ENCODE assay signal across 26 cellular contexts in the genomic region with DNA sequence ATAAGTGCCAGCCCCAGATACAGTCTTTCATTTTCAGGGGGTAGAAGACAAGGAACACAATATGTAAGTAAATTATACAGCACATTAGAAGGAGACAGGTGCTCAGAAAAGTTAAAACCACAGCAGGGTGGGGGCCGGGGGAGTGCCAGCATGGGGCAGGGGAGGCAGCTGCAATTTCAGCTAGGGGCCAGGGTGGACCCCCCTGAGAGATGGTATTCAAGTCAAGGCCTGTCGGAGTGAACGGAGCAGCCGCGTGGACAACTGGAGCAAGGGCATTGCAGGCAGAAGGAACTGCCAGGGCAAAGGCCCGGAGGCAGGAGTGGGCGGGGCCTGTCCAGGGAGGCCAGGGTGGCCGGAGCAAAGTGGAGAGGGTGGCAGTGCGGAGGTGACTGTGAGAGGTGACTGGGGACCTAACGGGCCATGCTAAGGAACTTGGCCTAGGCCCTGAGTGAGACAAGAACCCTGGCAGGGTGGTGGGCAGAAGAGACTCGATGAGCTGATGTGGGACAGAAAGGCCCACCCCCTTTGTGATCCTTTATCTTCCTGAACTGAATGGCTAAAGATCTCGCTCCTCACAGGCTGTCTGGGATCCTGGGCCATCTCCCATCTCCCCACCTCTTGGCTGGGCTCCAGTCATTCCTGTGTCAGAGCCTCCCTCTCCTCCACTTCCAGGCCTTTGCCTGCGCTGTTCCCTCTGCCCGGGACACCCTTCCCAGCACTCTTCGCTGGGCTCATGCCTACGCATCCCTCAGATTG. TPM values are rescaled to one million over a fixed set of nuclear protein-coding genes. Genes with fewer than 3 reads are reported as not detected.
A peak's percentile ranks its signal among the peaks of the same experiment; 100 is the strongest.
DNase-seq lines count a peak whose midpoint lies in the region; ATAC-seq, FAIRE-seq and TF ChIP-seq lines count a peak whose summit lies in the region.
"Had no signal": no experiment of that assay in that cellular context is flagged by ENCODE, and none has a peak within 500 bp of the region (broad histone marks: within the 10 kb centered on the region; RNA-seq: fewer than 3 reads in every experiment).

No MANE protein-coding gene starts in this region.

- no peak overlapping the region for H4K91ac ChIP-seq in neuronal stem cell (ENCODE audit: low read depth, low read length, poor library complexity)

- no peak overlapping the region for H2BK12ac ChIP-seq in neuronal stem cell (ENCODE audit: low read length)

- no peak overlapping the region for H2BK15ac ChIP-seq in neuronal stem cell (ENCODE audit: low read length)

- no peak overlapping the region for H4K8ac ChIP-seq in neuronal stem cell (ENCODE audit: low read depth, low read length)

- FAIRE-seq in bronchial epithelial cell (lab: Jason Lieb, UNC), result peak; percentile 62
- FAIRE-seq: D721Med, GM12878, H54 had no signal

- H3K36me3 ChIP-seq in H7 (replicated peaks; ENCODE audit: control insufficient read depth, insufficient read depth, low read length), result no peaks in the 10 kb centered on the region
- H3K36me3 ChIP-seq in bronchial epithelial cell (ENCODE audit: control insufficient read depth, insufficient read depth, low read length), result no peaks in the 10 kb centered on the region
- no peaks in the 10 kb centered on the region for H3K36me3 ChIP-seq in neuronal stem cell (replicated peaks in 1 of 2; ENCODE audit: control insufficient read depth in 2 of 2, insufficient read depth in 2 of 2, low read length in 2 of 2)

- no peak overlapping the region for H3K23ac ChIP-seq in neuronal stem cell (ENCODE audit: low read depth, low read length, poor library complexity)

- H3K27me3 ChIP-seq in H7 (ENCODE audit: control insufficient read depth, insufficient read depth, low read length) (peaks cover 7% of the 10 kb centered on the region), bronchial epithelial cell (ENCODE audit: control insufficient read depth, insufficient read depth, low read length) (peaks cover 2% of the 10 kb centered on the region), neuronal stem cell (ENCODE audit: control insufficient read depth in 3 of 3, insufficient read depth in 3 of 3, low read depth in 1 of 3, low read length in 3 of 3) (peaks cover 0 to 16% (median 8%) of the 10 kb centered on the region in 3 experiments)

- H2BK120ac ChIP-seq in neuronal stem cell (ENCODE audit: low read depth, low read length), result no peak overlapping the region

- no peak for TF ChIP-seq CTCF in bronchial epithelial cell (IDR thresholded peaks at IDR 0.05; ENCODE audit: insufficient read depth, low read length, severe bottlenecking)

- no peak overlapping the region for H2AFZ ChIP-seq in neuronal stem cell (ENCODE audit: low read length)
- H2AFZ ChIP-seq: PC-9 had no signal

- H3K9ac ChIP-seq in neuronal stem cell (ENCODE audit: low read depth, low read length, poor library complexity), result no peak overlapping the region
- H3K9ac ChIP-seq: BLaER1 treated with 17β-estradiol and CSF1 and Interleukin-3, amounts not matched to agents 10 nM and 100 nM had no signal

- no CpG with 5 or more reads among the region's 16 CpGs for WGBS in neuronal stem cell (ENCODE audit: extremely low coverage in 2 of 2, insufficient read length in 2 of 2, insufficient replicate concordance in 1 of 2), 2 donors

- H3K27ac ChIP-seq in neuronal stem cell (replicated peaks; ENCODE audit: low read length), result no peak overlapping the region
- H3K27ac ChIP-seq: BLaER1 treated with 17β-estradiol and CSF1 and Interleukin-3, amounts not matched to agents 10 nM and 100 nM; PC-9; SK-N-MC had no signal

- H3K4me1 ChIP-seq in neuronal stem cell (ENCODE audit: control insufficient read depth in 2 of 2, insufficient read depth in 1 of 2, low read depth in 1 of 2, low read length in 2 of 2), result peaks cover 6 to 22% of the 10 kb centered on the region in 2 donors

- no peak overlapping the region for H3K4me2 ChIP-seq in neuronal stem cell (ENCODE audit: insufficient read depth, low read length, poor library complexity, severe bottlenecking)
- H3K4me2 ChIP-seq: BLaER1 treated with 17β-estradiol and CSF1 and Interleukin-3, amounts not matched to agents 10 nM and 100 nM; PC-9 had no signal

- H3K18ac ChIP-seq in neuronal stem cell (ENCODE audit: low read length), result peak overlapping the region; percentile 80

- DNase-seq in DMS 273 (lab: John Stamatoyannopoulos, UW; ENCODE audit: unreplicated experiment) (peak; percentile 34), DMS 273 treated with DMSO at 0.1 percent for 48 hours (lab: John Stamatoyannopoulos, UW) (no peak), H7 (peak; percentile 68), bronchial epithelial cell (ENCODE audit: low read depth) (no peak), neuronal stem cell (ENCODE audit: low spot score) (no peak), head of caudate nucleus (no peak), NCI-H226 (no peak)
- DNase-seq: AML-193; CD4-positive, alpha-beta T cell; EL; GDM1; NCI-H1092; NCI-H1417 treated with DMSO at 0.1 percent for 48 hours; NCI-H187 treated with DMSO at 0.1 percent for 48 hours; NCI-H446 treated with DMSO at 0.1 percent for 48 hours; NCI-H526; PC-9; RPMI8226; SHP77 treated with DMSO at 0.1 percent for 48 hours had no signal

- peak overlapping the region; percentile 98 for H2AK5ac ChIP-seq in neuronal stem cell (ENCODE audit: low read depth, low read length)

- peak overlapping the region; percentile 17 for H3K14ac ChIP-seq in neuronal stem cell (ENCODE audit: low read length)

- intact Hi-C loops in head of caudate nucleus (cut with DNase I), result no loop called here

- H3K4me3 ChIP-seq in H7 (ENCODE audit: insufficient read depth, low read depth, low read length) (no peak overlapping the region), bronchial epithelial cell (ENCODE audit: low read depth, low read length) (no peak overlapping the region), neuronal stem cell (ENCODE audit: low read length in 2 of 2) (no peak overlapping the region)
- H3K4me3 ChIP-seq: BLaER1 treated with 17β-estradiol and CSF1 and Interleukin-3, amounts not matched to agents 10 nM and 100 nM; GM12878; PC-9; SK-N-MC had no signal

- no peak overlapping the region for H2BK5ac ChIP-seq in neuronal stem cell (ENCODE audit: low read length)

- H3K79me1 ChIP-seq in neuronal stem cell (ENCODE audit: low read depth, low read length), result peaks cover 3% of the 10 kb centered on the region

- H3K9me3 ChIP-seq in neuronal stem cell (replicated peaks in 1 of 2; ENCODE audit: control insufficient read depth in 2 of 2, insufficient read depth in 1 of 2, low read depth in 1 of 2, low read length in 2 of 2), result peaks cover 0 to 3% of the 10 kb centered on the region in 2 donors

- H3K4ac ChIP-seq in neuronal stem cell (ENCODE audit: low read length), result no peak overlapping the region

- no peak for ATAC-seq in GM18517 (IDR thresholded peaks at IDR 0.05; ENCODE audit: unreplicated experiment)
- ATAC-seq: GM12878 had no signal

RNA-seq across cellular contexts. Expression of a gene that starts 22.4 kb away (rescaled TPM):
- total RNA-seq in H7 (2014; rRNA removed; shearing (Covaris generic)), result 0.94 and 1.7 TPM in 2 replicates
- 0.26 and 1.5 TPM in 2 replicates for total RNA-seq in bronchial epithelial cell
- polyA plus RNA-seq in neuronal stem cell (2013, experiment 1 of 2), result 0.88 TPM
- 0.94 TPM for polyA plus RNA-seq in neuronal stem cell (2013, experiment 2 of 2)
- total RNA-seq: A172; CD4-positive, alpha-beta T cell; GM12878 had no signal

RNA-seq across cellular contexts. Expression of a gene that starts 27.1 kb away (rescaled TPM):
- total RNA-seq in H7 (2014; rRNA removed; shearing (Covaris generic)), result 76.6 and 77.4 TPM in 2 replicates
- 43.5 and 51.1 TPM in 2 replicates for total RNA-seq in bronchial epithelial cell
- 92.2 TPM for polyA plus RNA-seq in neuronal stem cell (2013, experiment 1 of 2)
- 90.4 TPM for polyA plus RNA-seq in neuronal stem cell (2013, experiment 2 of 2)

RNA-seq across cellular contexts. Expression of a gene that starts 38.9 kb away (rescaled TPM):
- total RNA-seq in H7 (2014; rRNA removed; shearing (Covaris generic)), result 836 and 1,175 TPM in 2 replicates
- 266 and 382 TPM in 2 replicates for total RNA-seq in bronchial epithelial cell
- 465 TPM for polyA plus RNA-seq in neuronal stem cell (2013, experiment 1 of 2)
- 460 TPM for polyA plus RNA-seq in neuronal stem cell (2013, experiment 2 of 2)

Comparison
In these comparisons a context has a peak if more than half of its experiments do, and no peak if none do; other contexts are left out.
1. DNase-seq: peak in DMS 273 (single experiment) and H7 (single experiment); none in DMS 273 treated with DMSO at 0.1 percent for 48 hours (single experiment), bronchial epithelial cell (single experiment), neuronal stem cell (single experiment), head of caudate nucleus (0 of 42) and NCI-H226 (single experiment).